8 cellular contexts compared by ENCODE assay signal in the genomic region with DNA sequence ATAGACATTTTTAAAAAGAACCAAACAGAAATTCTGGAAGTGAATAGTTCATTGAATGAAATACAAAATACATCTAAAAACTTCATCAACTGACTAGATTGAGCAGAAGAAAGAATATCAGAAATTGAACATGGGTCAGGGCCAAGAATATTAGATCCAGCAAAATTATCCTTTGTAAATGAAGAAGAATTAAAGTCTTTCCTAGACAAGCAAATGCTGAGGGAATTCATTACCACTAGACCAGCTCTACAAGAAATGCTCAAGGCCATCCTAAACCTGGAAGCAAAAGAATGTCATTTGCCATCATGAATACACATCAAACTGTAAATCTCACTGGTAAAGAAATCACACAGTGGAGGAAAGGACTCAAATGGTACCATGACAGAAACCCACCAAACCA.
"Had no signal": no experiment of that assay in that cellular context is flagged by ENCODE, and none has a peak within 500 bp of the region (broad histone marks: within the 10 kb centered on the region; RNA-seq: fewer than 3 reads in every experiment).

No MANE protein-coding gene starts in this region.

- H3K9me3 ChIP-seq: HAP-1 had no signal

- H3K27ac ChIP-seq: GM23248, HL-60 had no signal

- H3K4me1 ChIP-seq: HAP-1 had no signal

- ATAC-seq: HCT116 had no signal

- H3K4me3 ChIP-seq: GM23248, HAP-1 had no signal

- H3K36me3 ChIP-seq: HAP-1 had no signal

- DNase-seq: GM23248, GOT3, H7, IMR-90, KBM-7 had no signal
